In the genomic region with DNA sequence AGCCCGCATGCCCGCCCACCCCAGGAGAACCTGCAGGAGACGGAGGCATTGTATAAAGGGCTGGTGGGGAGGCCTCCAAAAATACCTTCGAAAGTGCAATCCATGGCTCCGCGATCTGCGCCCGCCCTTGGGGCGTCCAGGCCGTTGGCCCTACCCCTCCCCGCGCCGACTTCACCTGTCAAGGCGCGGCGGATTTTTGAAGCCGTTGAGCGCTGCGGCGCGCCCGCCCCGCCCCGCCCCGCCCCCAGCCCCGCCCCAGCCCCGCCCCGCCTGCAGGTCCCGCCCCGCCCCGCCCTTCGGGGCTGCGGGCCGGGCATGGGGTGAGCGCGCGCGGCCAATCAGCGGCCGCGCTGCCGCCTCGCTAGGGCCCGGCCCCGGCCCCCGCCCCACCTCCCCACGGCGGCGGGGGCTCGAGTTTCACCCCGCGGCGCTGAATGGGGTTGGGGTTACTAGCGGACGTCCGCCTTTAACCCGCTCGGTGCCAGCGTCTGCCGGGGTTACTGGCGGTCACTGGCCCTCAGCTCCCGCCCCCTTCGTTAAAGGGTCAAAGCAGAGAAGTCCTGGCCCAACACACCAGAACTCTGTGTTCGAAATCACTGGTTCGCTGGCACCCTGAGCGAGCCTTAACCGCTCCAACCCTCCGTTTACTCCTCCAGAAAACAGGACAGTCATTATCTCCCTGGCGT, we compare ENCODE assay signal across 8 cellular contexts. TPM values are rescaled to one million over a fixed set of nuclear protein-coding genes. Genes with fewer than 3 reads are reported as not detected.
DNase-seq lines count a peak whose midpoint lies in the region; ATAC-seq, FAIRE-seq and TF ChIP-seq lines count a peak whose summit lies in the region.

No MANE protein-coding gene starts in this region.

- peaks cover 6% of the 10 kb centered on the region for H3K36me3 ChIP-seq in astrocyte (ENCODE audit: insufficient read depth, low read length)

- peaks cover 36% of the 10 kb centered on the region for H3K4me1 Mint-ChIP-seq in astrocyte (ENCODE audit: low read depth, unreplicated experiment)

- H3K36me3 Mint-ChIP-seq in astrocyte (ENCODE audit: low read depth, unreplicated experiment): peaks cover 3% of the 10 kb centered on the region

- H3K27ac Mint-ChIP-seq in astrocyte (ENCODE audit: unreplicated experiment): peak overlapping the region; percentile 78

- DNase-seq in NCI-H1436 (lab: John Stamatoyannopoulos, UW): peak; percentile 95
- peak; percentile 66 for DNase-seq in T-helper 22 cell (ENCODE audit: low read depth)
- DNase-seq in astrocyte (ENCODE audit: low read depth): peak; percentile 58
- peak; percentile 85 for DNase-seq in hippocampal formation (lab: John Stamatoyannopoulos, UW)
- DNase-seq in sciatic nerve (ENCODE audit: low spot score): peak; percentile 92

- H3K4me3 ChIP-seq in astrocyte (ENCODE audit: insufficient read depth, low read depth, low read length): peak overlapping the region; percentile 35

- H3K27me3 ChIP-seq in astrocyte (ENCODE audit: insufficient read depth, low read length): no peaks in the 10 kb centered on the region

- peak; percentile 40 for ATAC-seq in GM18499 (IDR thresholded peaks at IDR 0.05; ENCODE audit: insufficient read depth, unreplicated experiment)
- ATAC-seq in HG02642 (IDR thresholded peaks at IDR 0.05; ENCODE audit: poor library complexity, unreplicated experiment): peak; percentile 79
- ATAC-seq in sciatic nerve: peak; percentile 86
- no peak for ATAC-seq in HG03039 (IDR thresholded peaks at IDR 0.05; ENCODE audit: unreplicated experiment)

- H4K20me1 ChIP-seq in astrocyte (ENCODE audit: insufficient read depth, low read length): peaks cover 86% of the 10 kb centered on the region

- H3K4me2 ChIP-seq in astrocyte (ENCODE audit: low read length): peak overlapping the region; percentile 82

- H2AFZ ChIP-seq in astrocyte (ENCODE audit: low read depth, low read length): peak overlapping the region; percentile 41

- peaks cover 76% of the 10 kb centered on the region for H3K79me2 ChIP-seq in astrocyte (ENCODE audit: insufficient read depth, low read length)

- no peaks in the 10 kb centered on the region for H3K9me3 ChIP-seq in astrocyte (ENCODE audit: insufficient read depth, low read depth, low read length)

- H3K4me3 Mint-ChIP-seq in astrocyte (ENCODE audit: unreplicated experiment): peak overlapping the region; percentile 76

- H3K27ac ChIP-seq in astrocyte (ENCODE audit: low read depth, low read length): peak overlapping the region; percentile 74

- peaks cover under 1% of the 10 kb centered on the region for H3K9me3 Mint-ChIP-seq in astrocyte (ENCODE audit: unreplicated experiment)

- H3K27me3 Mint-ChIP-seq in astrocyte (ENCODE audit: low read depth, unreplicated experiment): no peaks in the 10 kb centered on the region

- FAIRE-seq in astrocyte (lab: Jason Lieb, UNC): no peak

- intact Hi-C loops in sciatic nerve (cut with DNase I): no loop called here

- no peak for TF ChIP-seq CTCF in astrocyte (IDR thresholded peaks at IDR 0.05; ENCODE audit: insufficient read depth, low read depth, low read length)

- H3K9ac ChIP-seq in astrocyte (ENCODE audit: low read length): peak overlapping the region; percentile 64

- peaks cover 52% of the 10 kb centered on the region for H3K4me1 ChIP-seq in astrocyte (ENCODE audit: insufficient read depth, low read length)

RNA-seq across cellular contexts. Expression of gene SREBF1, which starts 13.2 kb away (rescaled TPM):
- total RNA-seq in astrocyte (59.2 and 65.6 TPM in 2 replicates), sciatic nerve (257 TPM)
